ENCODE assay signal across 21 cellular contexts in genomic region chr16:72404299-72404698, GRCh38.
"Had no signal": no experiment of that assay in that cellular context is flagged by ENCODE, and none has a peak within 500 bp of the region (broad histone marks: within the 10 kb centered on the region; RNA-seq: fewer than 3 reads in every experiment).

No MANE protein-coding gene starts in this region.

- H3K36me3 Mint-ChIP-seq: activated naive CD8-positive, alpha-beta T cell treated with anti-CD3 and anti-CD28 coated beads for 36 hours had no signal

- H3K27me3 Mint-ChIP-seq: activated naive CD8-positive, alpha-beta T cell treated with anti-CD3 and anti-CD28 coated beads for 36 hours; activated T-helper 17 cell treated with anti-CD3 and anti-CD28 coated beads, Interleukin-2, amount 50 U/mL, for 72 hours; dendritic cell treated with granulocyte-macrophage colony-stimulating factor and Interleukin-4, amounts not matched to agents 40 ng/mL and 50 ng/mL, for 4 days; naive thymus-derived CD8-positive, alpha-beta T cell; progenitor cell of endocrine pancreas; stimulated activated naive CD8-positive, alpha-beta T cell treated with anti-CD3 and anti-CD28 coated beads, Interleukin-15, Interleukin-2, amounts not matched to agents 100 ng/mL and 50 ng/mL, for 24 hours had no signal

- H3K27ac Mint-ChIP-seq: activated naive CD8-positive, alpha-beta T cell treated with anti-CD3 and anti-CD28 coated beads for 36 hours; activated T-helper 17 cell treated with anti-CD3 and anti-CD28 coated beads, Interleukin-2, amount 50 U/mL, for 72 hours; dendritic cell treated with granulocyte-macrophage colony-stimulating factor and Interleukin-4, amounts not matched to agents 40 ng/mL and 50 ng/mL, for 4 days; naive thymus-derived CD8-positive, alpha-beta T cell; neural progenitor cell; progenitor cell of endocrine pancreas; stimulated activated naive CD8-positive, alpha-beta T cell treated with anti-CD3 and anti-CD28 coated beads, Interleukin-15, Interleukin-2, amounts not matched to agents 100 ng/mL and 50 ng/mL, for 24 hours had no signal

- H3K4me2 ChIP-seq: neural progenitor cell had no signal

- H3K9ac ChIP-seq: neural progenitor cell had no signal

- H2AFZ ChIP-seq: neural progenitor cell had no signal

- H3K27ac ChIP-seq: cardiac muscle cell, heart right ventricle, left lung, neural progenitor cell, tibial artery had no signal

- H3K4me1 Mint-ChIP-seq: activated T-helper 17 cell treated with anti-CD3 and anti-CD28 coated beads, Interleukin-2, amount 50 U/mL, for 72 hours; naive thymus-derived CD8-positive, alpha-beta T cell had no signal

- DNase-seq: activated CD4-positive, alpha-beta T cell treated with anti-CD3 and anti-CD28 coated beads for 1 hour; activated naive CD8-positive, alpha-beta T cell treated with anti-CD3 and anti-CD28 coated beads for 36 hours; activated T-cell treated with anti-CD3 and anti-CD28 coated beads, Interleukin-2, amount 50 U/mL, for 1 hour; amniotic stem cell; effector CD4-positive, alpha-beta T cell; heart right ventricle; kidney; left lung; naive thymus-derived CD8-positive, alpha-beta T cell; substantia nigra; T-helper 1 cell; T-helper 9 cell; tibial artery had no signal

- H3K4me3 ChIP-seq: cardiac muscle cell, heart right ventricle, left lung, lung, neural progenitor cell, tibial artery had no signal

- H3K36me3 ChIP-seq: cardiac muscle cell, heart right ventricle, left lung, neural progenitor cell, tibial artery had no signal

- H3K4me1 ChIP-seq: heart right ventricle, left lung, tibial artery had no signal

- H3K9me3 Mint-ChIP-seq: activated naive CD8-positive, alpha-beta T cell treated with anti-CD3 and anti-CD28 coated beads for 36 hours; activated T-helper 17 cell treated with anti-CD3 and anti-CD28 coated beads, Interleukin-2, amount 50 U/mL, for 72 hours had no signal

- H3K27me3 ChIP-seq: cardiac muscle cell, heart right ventricle, left lung, neural progenitor cell, tibial artery had no signal

- H3K4me3 Mint-ChIP-seq: activated naive CD8-positive, alpha-beta T cell treated with anti-CD3 and anti-CD28 coated beads for 36 hours; activated T-helper 17 cell treated with anti-CD3 and anti-CD28 coated beads, Interleukin-2, amount 50 U/mL, for 72 hours; dendritic cell treated with granulocyte-macrophage colony-stimulating factor and Interleukin-4, amounts not matched to agents 40 ng/mL and 50 ng/mL, for 4 days; naive thymus-derived CD8-positive, alpha-beta T cell; neural progenitor cell; stimulated activated naive CD8-positive, alpha-beta T cell treated with anti-CD3 and anti-CD28 coated beads, Interleukin-15, Interleukin-2, amounts not matched to agents 100 ng/mL and 50 ng/mL, for 24 hours had no signal

- H3K9me3 ChIP-seq: left lung, tibial artery had no signal

- ATAC-seq: activated T-helper 17 cell treated with anti-CD3 and anti-CD28 coated beads, Interleukin-2, amount 50 U/mL, for 72 hours; esophagus mucosa; heart right ventricle; left lung; naive thymus-derived CD8-positive, alpha-beta T cell had no signal

- FAIRE-seq: kidney had no signal
